In the genomic region with DNA sequence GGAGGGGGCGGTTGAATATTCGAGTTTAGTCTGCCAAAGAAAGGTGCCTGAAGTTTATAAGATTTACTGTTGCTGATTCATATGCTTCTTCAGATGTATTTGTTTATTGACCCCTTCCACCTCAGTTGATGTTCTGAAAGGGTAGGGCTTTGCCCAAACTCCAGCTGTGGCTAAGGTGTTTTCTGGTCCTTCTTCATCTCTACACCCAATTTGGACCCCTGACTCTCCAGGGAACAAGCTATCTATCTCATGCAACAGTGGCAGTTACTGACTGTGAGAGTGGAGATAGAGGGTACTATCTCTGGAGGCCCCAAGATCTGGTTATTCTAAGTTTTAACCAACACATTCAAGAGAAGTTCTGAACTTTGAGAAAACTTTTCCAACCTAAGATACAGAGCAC, we compare ENCODE assay signal across 2 cellular contexts.
TF ChIP-seq lines count a peak whose summit lies in the region.

No MANE protein-coding gene starts in this region.

TF ChIP-seq in A549, 52 proteins besides CTCF, POLR2A, EP300 and RAD21:
- TF ChIP-seq, protein P1, sequence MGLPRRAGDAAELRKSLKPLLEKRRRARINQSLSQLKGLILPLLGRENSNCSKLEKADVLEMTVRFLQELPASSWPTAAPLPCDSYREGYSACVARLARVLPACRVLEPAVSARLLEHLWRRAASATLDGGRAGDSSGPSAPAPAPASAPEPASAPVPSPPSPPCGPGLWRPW (IDR thresholded peaks at IDR 0.05) = no peak
- TF ChIP-seq, protein P2, sequence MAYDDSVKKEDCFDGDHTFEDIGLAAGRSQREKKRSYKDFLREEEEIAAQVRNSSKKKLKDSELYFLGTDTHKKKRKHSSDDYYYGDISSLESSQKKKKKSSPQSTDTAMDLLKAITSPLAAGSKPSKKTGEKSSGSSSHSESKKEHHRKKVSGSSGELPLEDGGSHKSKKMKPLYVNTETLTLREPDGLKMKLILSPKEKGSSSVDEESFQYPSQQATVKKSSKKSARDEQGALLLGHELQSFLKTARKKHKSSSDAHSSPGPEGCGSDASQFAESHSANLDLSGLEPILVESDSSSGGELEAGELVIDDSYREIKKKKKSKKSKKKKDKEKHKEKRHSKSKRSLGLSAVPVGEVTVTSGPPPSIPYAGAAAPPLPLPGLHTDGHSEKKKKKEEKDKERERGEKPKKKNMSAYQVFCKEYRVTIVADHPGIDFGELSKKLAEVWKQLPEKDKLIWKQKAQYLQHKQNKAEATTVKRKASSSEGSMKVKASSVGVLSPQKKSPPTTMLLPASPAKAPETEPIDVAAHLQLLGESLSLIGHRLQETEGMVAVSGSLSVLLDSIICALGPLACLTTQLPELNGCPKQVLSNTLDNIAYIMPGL (CRISPR knock-in tag; IDR thresholded peaks at IDR 0.05; ENCODE audit: borderline replicate concordance) = no peak
- TF ChIP-seq FOSL2 (IDR thresholded peaks at IDR 0.05) = no peak
- no peak for TF ChIP-seq FOSL2 (CRISPR knock-in tag; IDR thresholded peaks at IDR 0.05)
- TF ChIP-seq, protein P3, sequence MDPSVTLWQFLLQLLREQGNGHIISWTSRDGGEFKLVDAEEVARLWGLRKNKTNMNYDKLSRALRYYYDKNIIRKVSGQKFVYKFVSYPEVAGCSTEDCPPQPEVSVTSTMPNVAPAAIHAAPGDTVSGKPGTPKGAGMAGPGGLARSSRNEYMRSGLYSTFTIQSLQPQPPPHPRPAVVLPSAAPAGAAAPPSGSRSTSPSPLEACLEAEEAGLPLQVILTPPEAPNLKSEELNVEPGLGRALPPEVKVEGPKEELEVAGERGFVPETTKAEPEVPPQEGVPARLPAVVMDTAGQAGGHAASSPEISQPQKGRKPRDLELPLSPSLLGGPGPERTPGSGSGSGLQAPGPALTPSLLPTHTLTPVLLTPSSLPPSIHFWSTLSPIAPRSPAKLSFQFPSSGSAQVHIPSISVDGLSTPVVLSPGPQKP (IDR thresholded peaks at IDR 0.05; ENCODE audit: low read depth, low read length) = no peak
- no peak for TF ChIP-seq CBX2 (IDR thresholded peaks at IDR 0.05; ENCODE audit: borderline replicate concordance, low read depth)
- no peak for TF ChIP-seq TP53 (CRISPR knock-in tag; IDR thresholded peaks at IDR 0.05)
- TF ChIP-seq RARB (CRISPR knock-in tag; IDR thresholded peaks at IDR 0.05) = no peak
- no peak for TF ChIP-seq HOXB5 (CRISPR knock-in tag; IDR thresholded peaks at IDR 0.05)
- TF ChIP-seq HOXB13 (CRISPR knock-in tag; IDR thresholded peaks at IDR 0.05; ENCODE audit: low read depth) = no peak
TF ChIP-seq in A549: peak in this region for 0.

TF ChIP-seq in H1, 55 proteins besides CTCF, POLR2A, EP300 and RAD21:
- TF ChIP-seq SRF (IDR thresholded peaks at IDR 0.05; ENCODE audit: low read depth, low read length) (no peak), SIRT6 (IDR thresholded peaks at IDR 0.05; ENCODE audit: low read length) (no peak), CHD2 (IDR thresholded peaks at IDR 0.05; ENCODE audit: low read length) (no peak), SP2 (IDR thresholded peaks at IDR 0.05; ENCODE audit: low read length) (no peak), CBX5 (IDR thresholded peaks at IDR 0.05; ENCODE audit: low read depth, low read length) (no peak), NRF1 (IDR thresholded peaks at IDR 0.05; ENCODE audit: low read depth, low read length) (no peak), ASH2L (IDR thresholded peaks at IDR 0.05; ENCODE audit: low read length) (no peak), PHF8 (conservative IDR thresholded peaks at IDR 0.05; ENCODE audit: low read depth, low read length) (no peak), JUND (IDR thresholded peaks at IDR 0.05; ENCODE audit: low read length) (no peak), MAFK (IDR thresholded peaks at IDR 0.05; ENCODE audit: low read depth, low read length) (no peak), SP1 (IDR thresholded peaks at IDR 0.05; ENCODE audit: low read depth, low read length) (no peak), RBBP5 (IDR thresholded peaks at IDR 0.05; ENCODE audit: borderline replicate concordance, low read depth, low read length) (no peak), KDM4A (IDR thresholded peaks at IDR 0.05; ENCODE audit: low read depth, low read length, severe bottlenecking) (no peak)
- TF ChIP-seq, protein P4, sequence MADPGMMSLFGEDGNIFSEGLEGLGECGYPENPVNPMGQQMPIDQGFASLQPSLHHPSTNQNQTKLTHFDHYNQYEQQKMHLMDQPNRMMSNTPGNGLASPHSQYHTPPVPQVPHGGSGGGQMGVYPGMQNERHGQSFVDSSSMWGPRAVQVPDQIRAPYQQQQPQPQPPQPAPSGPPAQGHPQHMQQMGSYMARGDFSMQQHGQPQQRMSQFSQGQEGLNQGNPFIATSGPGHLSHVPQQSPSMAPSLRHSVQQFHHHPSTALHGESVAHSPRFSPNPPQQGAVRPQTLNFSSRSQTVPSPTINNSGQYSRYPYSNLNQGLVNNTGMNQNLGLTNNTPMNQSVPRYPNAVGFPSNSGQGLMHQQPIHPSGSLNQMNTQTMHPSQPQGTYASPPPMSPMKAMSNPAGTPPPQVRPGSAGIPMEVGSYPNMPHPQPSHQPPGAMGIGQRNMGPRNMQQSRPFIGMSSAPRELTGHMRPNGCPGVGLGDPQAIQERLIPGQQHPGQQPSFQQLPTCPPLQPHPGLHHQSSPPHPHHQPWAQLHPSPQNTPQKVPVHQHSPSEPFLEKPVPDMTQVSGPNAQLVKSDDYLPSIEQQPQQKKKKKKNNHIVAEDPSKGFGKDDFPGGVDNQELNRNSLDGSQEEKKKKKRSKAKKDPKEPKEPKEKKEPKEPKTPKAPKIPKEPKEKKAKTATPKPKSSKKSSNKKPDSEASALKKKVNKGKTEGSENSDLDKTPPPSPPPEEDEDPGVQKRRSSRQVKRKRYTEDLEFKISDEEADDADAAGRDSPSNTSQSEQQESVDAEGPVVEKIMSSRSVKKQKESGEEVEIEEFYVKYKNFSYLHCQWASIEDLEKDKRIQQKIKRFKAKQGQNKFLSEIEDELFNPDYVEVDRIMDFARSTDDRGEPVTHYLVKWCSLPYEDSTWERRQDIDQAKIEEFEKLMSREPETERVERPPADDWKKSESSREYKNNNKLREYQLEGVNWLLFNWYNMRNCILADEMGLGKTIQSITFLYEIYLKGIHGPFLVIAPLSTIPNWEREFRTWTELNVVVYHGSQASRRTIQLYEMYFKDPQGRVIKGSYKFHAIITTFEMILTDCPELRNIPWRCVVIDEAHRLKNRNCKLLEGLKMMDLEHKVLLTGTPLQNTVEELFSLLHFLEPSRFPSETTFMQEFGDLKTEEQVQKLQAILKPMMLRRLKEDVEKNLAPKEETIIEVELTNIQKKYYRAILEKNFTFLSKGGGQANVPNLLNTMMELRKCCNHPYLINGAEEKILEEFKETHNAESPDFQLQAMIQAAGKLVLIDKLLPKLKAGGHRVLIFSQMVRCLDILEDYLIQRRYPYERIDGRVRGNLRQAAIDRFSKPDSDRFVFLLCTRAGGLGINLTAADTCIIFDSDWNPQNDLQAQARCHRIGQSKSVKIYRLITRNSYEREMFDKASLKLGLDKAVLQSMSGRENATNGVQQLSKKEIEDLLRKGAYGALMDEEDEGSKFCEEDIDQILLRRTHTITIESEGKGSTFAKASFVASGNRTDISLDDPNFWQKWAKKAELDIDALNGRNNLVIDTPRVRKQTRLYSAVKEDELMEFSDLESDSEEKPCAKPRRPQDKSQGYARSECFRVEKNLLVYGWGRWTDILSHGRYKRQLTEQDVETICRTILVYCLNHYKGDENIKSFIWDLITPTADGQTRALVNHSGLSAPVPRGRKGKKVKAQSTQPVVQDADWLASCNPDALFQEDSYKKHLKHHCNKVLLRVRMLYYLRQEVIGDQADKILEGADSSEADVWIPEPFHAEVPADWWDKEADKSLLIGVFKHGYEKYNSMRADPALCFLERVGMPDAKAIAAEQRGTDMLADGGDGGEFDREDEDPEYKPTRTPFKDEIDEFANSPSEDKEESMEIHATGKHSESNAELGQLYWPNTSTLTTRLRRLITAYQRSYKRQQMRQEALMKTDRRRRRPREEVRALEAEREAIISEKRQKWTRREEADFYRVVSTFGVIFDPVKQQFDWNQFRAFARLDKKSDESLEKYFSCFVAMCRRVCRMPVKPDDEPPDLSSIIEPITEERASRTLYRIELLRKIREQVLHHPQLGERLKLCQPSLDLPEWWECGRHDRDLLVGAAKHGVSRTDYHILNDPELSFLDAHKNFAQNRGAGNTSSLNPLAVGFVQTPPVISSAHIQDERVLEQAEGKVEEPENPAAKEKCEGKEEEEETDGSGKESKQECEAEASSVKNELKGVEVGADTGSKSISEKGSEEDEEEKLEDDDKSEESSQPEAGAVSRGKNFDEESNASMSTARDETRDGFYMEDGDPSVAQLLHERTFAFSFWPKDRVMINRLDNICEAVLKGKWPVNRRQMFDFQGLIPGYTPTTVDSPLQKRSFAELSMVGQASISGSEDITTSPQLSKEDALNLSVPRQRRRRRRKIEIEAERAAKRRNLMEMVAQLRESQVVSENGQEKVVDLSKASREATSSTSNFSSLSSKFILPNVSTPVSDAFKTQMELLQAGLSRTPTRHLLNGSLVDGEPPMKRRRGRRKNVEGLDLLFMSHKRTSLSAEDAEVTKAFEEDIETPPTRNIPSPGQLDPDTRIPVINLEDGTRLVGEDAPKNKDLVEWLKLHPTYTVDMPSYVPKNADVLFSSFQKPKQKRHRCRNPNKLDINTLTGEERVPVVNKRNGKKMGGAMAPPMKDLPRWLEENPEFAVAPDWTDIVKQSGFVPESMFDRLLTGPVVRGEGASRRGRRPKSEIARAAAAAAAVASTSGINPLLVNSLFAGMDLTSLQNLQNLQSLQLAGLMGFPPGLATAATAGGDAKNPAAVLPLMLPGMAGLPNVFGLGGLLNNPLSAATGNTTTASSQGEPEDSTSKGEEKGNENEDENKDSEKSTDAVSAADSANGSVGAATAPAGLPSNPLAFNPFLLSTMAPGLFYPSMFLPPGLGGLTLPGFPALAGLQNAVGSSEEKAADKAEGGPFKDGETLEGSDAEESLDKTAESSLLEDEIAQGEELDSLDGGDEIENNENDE (IDR thresholded peaks at IDR 0.05; ENCODE audit: insufficient replicate concordance, low read length) = no peak
